Comparison of ENCODE assay signal across 1 cellular context in the genomic region with DNA sequence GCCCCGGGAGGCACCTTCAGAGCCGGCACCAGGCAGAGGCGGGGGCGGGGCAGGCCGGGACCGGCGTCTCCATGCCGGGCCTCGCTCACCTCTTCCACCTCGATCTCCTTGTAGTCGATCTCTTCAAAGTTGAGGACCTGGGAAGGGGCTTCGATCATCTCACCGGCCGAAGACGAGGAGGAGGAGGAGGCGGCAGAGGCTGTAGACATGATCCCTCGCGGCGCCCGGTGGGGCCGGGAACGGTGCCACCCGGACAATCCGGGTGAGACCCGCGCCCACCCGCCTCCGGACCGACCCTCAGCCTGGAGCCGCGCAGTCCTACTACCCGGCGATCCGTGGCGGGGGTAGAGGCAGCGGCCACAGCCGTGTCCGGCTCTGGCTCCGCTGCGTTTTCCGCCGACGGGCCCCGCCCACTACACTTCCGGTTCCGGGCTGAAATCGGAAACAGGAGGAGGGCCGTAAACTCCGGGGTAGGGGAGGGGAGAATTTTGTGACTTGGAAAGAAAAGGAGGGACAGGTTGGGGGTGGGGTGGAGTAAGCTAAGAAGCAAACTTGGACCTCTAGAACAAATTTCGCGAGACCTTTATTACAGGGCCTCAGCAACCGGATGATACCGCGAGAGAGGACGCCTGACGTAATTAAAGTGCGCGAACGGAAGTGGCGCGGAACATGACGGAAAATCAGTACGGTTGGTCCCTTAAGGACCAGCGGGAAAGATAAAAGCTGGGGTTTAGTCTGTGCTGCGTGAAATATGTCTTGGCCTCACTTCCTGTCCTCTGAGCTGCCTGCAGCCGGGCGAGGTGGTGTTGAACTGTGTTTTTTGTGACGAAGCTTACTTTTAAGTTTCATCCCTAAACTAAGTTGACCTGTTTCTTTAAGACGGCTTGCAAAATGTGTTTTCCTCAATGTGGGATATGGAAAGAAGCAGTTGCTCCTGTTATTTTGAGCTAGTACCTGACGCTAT.
TF ChIP-seq lines count a peak whose summit lies in the region.

MAP3K7 (minus strand) TSS at position 398 of the 964 bp plus-strand sequence; CDS start at position 209, 189 bp downstream.

TF ChIP-seq in WTC11, 78 proteins besides CTCF, POLR2A, EP300 and RAD21 (continued from another document):
- no peak for TF ChIP-seq EMX1 (CRISPR knock-in tag; IDR thresholded peaks at IDR 0.05)
- TF ChIP-seq SP1 (CRISPR knock-in tag; conservative IDR thresholded peaks at IDR 0.05) = peak; percentile 80; the same call in 1 of the 2 replicates
- TF ChIP-seq ETV6 (CRISPR knock-in tag; IDR thresholded peaks at IDR 0.05) = peak; percentile 66; the same call in 1 of the 2 replicates
- TF ChIP-seq NFE2L1 (CRISPR knock-in tag; IDR thresholded peaks at IDR 0.05) = no peak
- TF ChIP-seq ZNF423 (CRISPR knock-in tag; IDR thresholded peaks at IDR 0.05) = no peak
- TF ChIP-seq PREB (CRISPR knock-in tag; IDR thresholded peaks at IDR 0.05; ENCODE audit: borderline replicate concordance) = no peak
- no peak for TF ChIP-seq TCF7 (CRISPR knock-in tag; IDR thresholded peaks at IDR 0.05; ENCODE audit: low read depth)
- no peak for TF ChIP-seq USF2 (CRISPR knock-in tag; IDR thresholded peaks at IDR 0.05)
